23 cellular contexts compared by ENCODE assay signal in genomic region chr12:4482936-4483335, GRCh38. TPM values are rescaled to one million over a fixed set of nuclear protein-coding genes. Genes with fewer than 3 reads are reported as not detected.
DNase-seq lines count a peak whose midpoint lies in the region; ATAC-seq and TF ChIP-seq lines count a peak whose summit lies in the region.
"Had no signal": no experiment of that assay in that cellular context is flagged by ENCODE, and none has a peak within 500 bp of the region (broad histone marks: within the 10 kb centered on the region; RNA-seq: fewer than 3 reads in every experiment).

No MANE protein-coding gene starts in this region.

- H3K4me3 ChIP-seq in GM23338 (no peak overlapping the region), epithelial cell of esophagus (ENCODE audit: low read length) (no peak overlapping the region)
- H3K4me3 ChIP-seq: K562 had no signal

- H3K27me3 ChIP-seq in GM23338 (ENCODE audit: insufficient read depth) = no peaks in the 10 kb centered on the region

- H3K79me2 ChIP-seq in GM23338 (replicated peaks; ENCODE audit: insufficient read depth) = no peaks in the 10 kb centered on the region

- DNase-seq in GM23338 (ENCODE audit: low spot score) = no peak
- DNase-seq in NCI-H82 (lab: John Stamatoyannopoulos, UW) = peak; percentile 40
- DNase-seq in epithelial cell of esophagus (ENCODE audit: low read depth) = peak; percentile 52
- no peak for DNase-seq in stimulated activated naive B cell treated with anti-CD40 and anti-IgM and Interleukin-4, amounts not matched to agents 10 μg/mL and 1 μg/mL and 100 μg/mL, for 72 hours
- DNase-seq in central memory CD4-positive, alpha-beta T cell = no peak
- DNase-seq: Caco-2; CD8-positive, alpha-beta T cell; DMS79 treated with DMSO at 0.1 percent for 48 hours; H9; Kasumi-1; NCI-H1105 treated with DMSO at 0.1 percent for 48 hours; NCI-H2029 treated with DMSO at 0.1 percent for 48 hours; NCI-H446 treated with DMSO at 0.1 percent for 48 hours; NCI-H526; SK-N-SH; SW 1271 had no signal

- H4K20me1 ChIP-seq in GM23338 (replicated peaks; ENCODE audit: insufficient read depth) = no peaks in the 10 kb centered on the region

- no peak for TF ChIP-seq CTCF in GM23338 (conservative IDR thresholded peaks at IDR 0.05; ENCODE audit: low read depth in 2 of 2)
- no peak for TF ChIP-seq CTCF in epithelial cell of esophagus (IDR thresholded peaks at IDR 0.05; ENCODE audit: insufficient read depth, low read depth, low read length, missing control alignments)

- H3F3A ChIP-seq in GM23338 (replicated peaks; ENCODE audit: low read depth) = no peaks in the 10 kb centered on the region

- no peaks in the 10 kb centered on the region for H3K27me3 Mint-ChIP-seq in GM23338 (ENCODE audit: insufficient read depth, low read depth, poor library complexity)
- H3K27me3 Mint-ChIP-seq in stimulated activated naive B cell treated with anti-CD40 and anti-IgM and Interleukin-4, amounts not matched to agents 10 μg/mL and 1 μg/mL and 100 μg/mL, for 72 hours = no peaks in the 10 kb centered on the region

- H3K4me1 Mint-ChIP-seq in GM23338 = peaks cover 22% of the 10 kb centered on the region
- peaks cover 7 to 25% of the 10 kb centered on the region in 2 donors for H3K4me1 Mint-ChIP-seq in stimulated activated naive B cell treated with anti-CD40 and anti-IgM and Interleukin-4, amounts not matched to agents 10 μg/mL and 1 μg/mL and 100 μg/mL, for 72 hours

- H3K27ac ChIP-seq in GM23338 (ENCODE audit: low read depth) = no peak overlapping the region
- H3K27ac ChIP-seq: C4-2B had no signal

- ATAC-seq in GM23338 (no peak), HG03280 (IDR thresholded peaks at IDR 0.05; ENCODE audit: unreplicated experiment) (no peak)
- ATAC-seq in stimulated activated naive B cell treated with anti-CD40 and anti-IgM and Interleukin-4, amounts not matched to agents 10 μg/mL and 1 μg/mL and 100 μg/mL, for 72 hours (replicated peaks) = no peak
- ATAC-seq in activated CD4-positive, CD25-positive, alpha-beta regulatory T cell treated with anti-CD3 and anti-CD28 coated beads, Interleukin-2, amount 50 U/mL, for 24 hours = no peak
- ATAC-seq: CD8-positive, alpha-beta T cell; K562 had no signal

- H3K4me3 Mint-ChIP-seq in GM23338 = no peak overlapping the region
- no peak overlapping the region for H3K4me3 Mint-ChIP-seq in stimulated activated naive B cell treated with anti-CD40 and anti-IgM and Interleukin-4, amounts not matched to agents 10 μg/mL and 1 μg/mL and 100 μg/mL, for 72 hours
- H3K4me3 Mint-ChIP-seq: CD8-positive, alpha-beta T cell; H9 had no signal

- H3K4me1 ChIP-seq in GM23338 (ENCODE audit: insufficient read depth) = peaks cover 9% of the 10 kb centered on the region; the same call in 1 of the 2 replicates
- H3K4me1 ChIP-seq: Caco-2 had no signal

- peaks cover 3% of the 10 kb centered on the region; the same call in 1 of the 2 replicates for H3K9me2 ChIP-seq in GM23338 (ENCODE audit: insufficient read depth)
- H3K9me2 ChIP-seq: SK-N-SH had no signal

- H3K4me2 ChIP-seq in GM23338 = no peak overlapping the region
- H3K4me2 ChIP-seq: SK-N-SH had no signal

- peaks cover 11% of the 10 kb centered on the region; the same call in 2 of the 3 replicates for H3K36me3 Mint-ChIP-seq in GM23338 (ENCODE audit: low read depth)
- peaks cover 21 to 22% of the 10 kb centered on the region in 2 donors for H3K36me3 Mint-ChIP-seq in stimulated activated naive B cell treated with anti-CD40 and anti-IgM and Interleukin-4, amounts not matched to agents 10 μg/mL and 1 μg/mL and 100 μg/mL, for 72 hours

- H3K27ac Mint-ChIP-seq in GM23338 = no peak overlapping the region
- peak overlapping the region; percentile 57 for H3K27ac Mint-ChIP-seq in stimulated activated naive B cell treated with anti-CD40 and anti-IgM and Interleukin-4, amounts not matched to agents 10 μg/mL and 1 μg/mL and 100 μg/mL, for 72 hours
- H3K27ac Mint-ChIP-seq: CD8-positive, alpha-beta T cell; H9 had no signal

- H3K36me3 ChIP-seq in GM23338 (ENCODE audit: insufficient read depth) = no peaks in the 10 kb centered on the region

- peaks cover 22% of the 10 kb centered on the region for H3K9me3 Mint-ChIP-seq in GM23338
- H3K9me3 Mint-ChIP-seq in stimulated activated naive B cell treated with anti-CD40 and anti-IgM and Interleukin-4, amounts not matched to agents 10 μg/mL and 1 μg/mL and 100 μg/mL, for 72 hours = peaks cover 10 to 13% of the 10 kb centered on the region in 2 donors

- 0 out of 2 replicates have a peak overlapping the region, but pooled peaks have one; percentile 18 for H2AFZ ChIP-seq in GM23338

TF ChIP-seq in GM23338, 12 proteins besides CTCF, POLR2A, EP300 and RAD21 (continues in another document):
- no peak for TF ChIP-seq STAT1 (IDR thresholded peaks at IDR 0.05; ENCODE audit: unreplicated experiment)
- TF ChIP-seq JUNB (IDR thresholded peaks at IDR 0.05; ENCODE audit: unreplicated experiment) = no peak
- no peak for TF ChIP-seq EZH2 (IDR thresholded peaks at IDR 0.05; ENCODE audit: low read depth, unreplicated experiment)
- TF ChIP-seq ZNF331 (CRISPR knock-in tag; IDR thresholded peaks at IDR 0.05; ENCODE audit: low read depth) = no peak
- no peak for TF ChIP-seq EZH2phosphoT487 (IDR thresholded peaks at IDR 0.05; ENCODE audit: unreplicated experiment)
- no peak for TF ChIP-seq ZNF462 (CRISPR knock-in tag; IDR thresholded peaks at IDR 0.05)
- TF ChIP-seq POLR2AphosphoS5 (IDR thresholded peaks at IDR 0.05; ENCODE audit: low read depth) = no peak

RNA-seq across cellular contexts. Expression of gene FGF6, which starts 37.3 kb away (rescaled TPM):
- not detected in 2 replicates for total RNA-seq in GM23338 (2014; rRNA removed; shearing (Covaris generic))
- not detected in 2 replicates for polyA plus RNA-seq in GM23338 (2016; fragmentation: Nextera tagmentation; extraction: Ambion mirVana)
- total RNA-seq: A673; Caco-2; CD8-positive, alpha-beta T cell; H9; HT1080; K562; M059J had no signal
- polyA plus RNA-seq: SK-N-SH had no signal

RNA-seq across cellular contexts. Expression of gene RAD51AP1, which starts 55.8 kb away (rescaled TPM):
- total RNA-seq in GM23338 (2014; rRNA removed; shearing (Covaris generic)) = 75.2 and 84.5 TPM in 2 replicates
- polyA plus RNA-seq in GM23338 (2016; fragmentation: Nextera tagmentation; extraction: Ambion mirVana) = 112 and 119 TPM in 2 replicates

Comparison
In these comparisons a context has a peak if more than half of its experiments do, and no peak if none do; other contexts are left out.
1. DNase-seq: peak in NCI-H82 (single experiment) and epithelial cell of esophagus (single experiment); none in GM23338 (single experiment), stimulated activated naive B cell treated with anti-CD40 and anti-IgM and Interleukin-4, amounts not matched to agents 10 μg/mL and 1 μg/mL and 100 μg/mL, for 72 hours (single experiment) and central memory CD4-positive, alpha-beta T cell (single experiment).